Comparison of ENCODE assay signal across 16 cellular contexts in the genomic region with DNA sequence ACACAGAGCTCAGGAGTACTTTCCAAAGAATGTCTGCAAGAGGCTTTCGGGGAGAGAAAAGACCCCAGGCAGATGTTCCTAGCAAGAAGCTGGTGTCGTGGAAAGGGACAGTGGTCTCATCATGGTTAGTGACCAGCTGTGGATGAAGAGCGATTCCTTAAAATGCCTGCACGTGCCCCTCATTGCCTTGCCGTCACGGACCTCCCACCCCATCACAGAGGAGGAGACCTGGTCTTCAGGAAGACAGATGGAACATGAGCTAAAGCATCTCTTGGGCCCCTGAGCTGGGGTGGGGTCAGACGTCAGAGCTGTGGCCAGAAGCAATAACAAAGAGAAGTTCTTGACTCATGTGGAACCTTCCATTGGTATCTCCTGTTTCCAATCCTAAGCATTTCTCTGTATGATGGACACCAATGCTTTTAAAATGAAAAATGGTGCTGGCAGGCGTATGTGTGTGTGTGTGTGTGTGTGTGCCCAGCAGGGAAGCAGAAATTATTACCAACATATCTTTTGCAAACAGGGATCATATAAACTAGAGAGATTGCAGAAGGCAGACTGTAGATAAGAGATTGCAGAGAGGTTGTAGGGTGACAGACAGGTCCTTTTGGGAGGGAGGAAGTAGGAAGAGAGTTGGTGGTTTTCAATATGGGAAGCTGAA. TPM values are rescaled to one million over a fixed set of nuclear protein-coding genes. Genes with fewer than 3 reads are reported as not detected.
DNase-seq lines count a peak whose midpoint lies in the region; ATAC-seq, FAIRE-seq and TF ChIP-seq lines count a peak whose summit lies in the region.
"Had no signal": no experiment of that assay in that cellular context is flagged by ENCODE, and none has a peak within 500 bp of the region (broad histone marks: within the 10 kb centered on the region; RNA-seq: fewer than 3 reads in every experiment).

No MANE protein-coding gene starts in this region.

- H3K4me3 Mint-ChIP-seq in CD4-positive, CD25-positive, alpha-beta regulatory T cell, result peak overlapping the region in 3 of 4 donors; percentile 37 to 80 (median 39)
- H3K4me3 Mint-ChIP-seq in activated CD8-positive, alpha-beta T cell treated with anti-CD3 and anti-CD28 coated beads for 36 hours, result no peak overlapping the region

- intact Hi-C loops in activated CD8-positive, alpha-beta T cell treated with anti-CD3 and anti-CD28 coated beads for 36 hours (cut with micrococcal nuclease), result no loop called here

- H3K4me3 ChIP-seq in CD4-positive, CD25-positive, alpha-beta regulatory T cell (ENCODE audit: low read depth, low read length), result no peak overlapping the region
- H3K4me3 ChIP-seq: SJSA1 had no signal

- no peak for TF ChIP-seq POLR2A in GM12892 (IDR thresholded peaks at IDR 0.05; ENCODE audit: low read depth, low read length)

- H3K27ac Mint-ChIP-seq in CD4-positive, CD25-positive, alpha-beta regulatory T cell, result peak overlapping the region; percentile 23 to 95 (median 52)
- peak overlapping the region; percentile 73 for H3K27ac Mint-ChIP-seq in activated CD8-positive, alpha-beta T cell treated with anti-CD3 and anti-CD28 coated beads for 36 hours

- H3K9me3 ChIP-seq in CD4-positive, CD25-positive, alpha-beta regulatory T cell (ENCODE audit: control insufficient read depth in 2 of 2, low read length in 2 of 2), result no peaks in the 10 kb centered on the region
- H3K9me3 ChIP-seq: SJSA1 had no signal

- POLR2A ChIA-PET in activated CD8-positive, alpha-beta T cell treated with anti-CD3 and anti-CD28 coated beads for 36 hours (lab: Charles Lee), result no interaction called here

- no peak for DNase-seq in CD4-positive, CD25-positive, alpha-beta regulatory T cell
- DNase-seq in GM12892 (ENCODE audit: insufficient read length), result no peak
- DNase-seq in activated CD8-positive, alpha-beta T cell treated with anti-CD3 and anti-CD28 coated beads for 36 hours, result no peak
- DNase-seq in left lobe of liver (ENCODE audit: low spot score), result peak; percentile 10
- DNase-seq in DMS79 treated with DMSO at 0.1 percent for 48 hours (lab: John Stamatoyannopoulos, UW), result no peak
- no peak for DNase-seq in KG1 (lab: John Stamatoyannopoulos, UW)
- no peak for DNase-seq in superior temporal gyrus (ENCODE audit: extremely low spot score)
- no peak for DNase-seq in NCI-H1417 treated with DMSO at 0.1 percent for 48 hours (lab: John Stamatoyannopoulos, UW)
- DNase-seq: anterior cingulate cortex; effector CD4-positive, alpha-beta T cell; foreskin keratinocyte; NCI-H1930; stimulated activated CD4-positive, alpha-beta T cell treated with anti-CD3 and anti-CD28 coated beads, Interleukin-2, amount 100 ng/mL, for 48 hours had no signal

- H3K27ac ChIP-seq in CD4-positive, CD25-positive, alpha-beta regulatory T cell (ENCODE audit: insufficient read depth, low read length, poor library complexity, severe bottlenecking), result no peak overlapping the region
- H3K27ac ChIP-seq: C4-2B, foreskin keratinocyte, SJSA1 had no signal

- H3K4me1 Mint-ChIP-seq in CD4-positive, CD25-positive, alpha-beta regulatory T cell, result peaks cover 28 to 89% (median 54%) of the 10 kb centered on the region in 4 donors
- peaks cover 77% of the 10 kb centered on the region for H3K4me1 Mint-ChIP-seq in activated CD8-positive, alpha-beta T cell treated with anti-CD3 and anti-CD28 coated beads for 36 hours (ENCODE audit: low read depth)

- peaks cover 4% of the 10 kb centered on the region for H3K27me3 Mint-ChIP-seq in CD4-positive, CD25-positive, alpha-beta regulatory T cell
- no peaks in the 10 kb centered on the region for H3K27me3 Mint-ChIP-seq in activated CD8-positive, alpha-beta T cell treated with anti-CD3 and anti-CD28 coated beads for 36 hours

- peaks cover 51% of the 10 kb centered on the region for H3K36me3 Mint-ChIP-seq in CD4-positive, CD25-positive, alpha-beta regulatory T cell
- peaks cover 60% of the 10 kb centered on the region for H3K36me3 Mint-ChIP-seq in activated CD8-positive, alpha-beta T cell treated with anti-CD3 and anti-CD28 coated beads for 36 hours (ENCODE audit: low read depth)

- peaks cover 40% of the 10 kb centered on the region for H3K36me3 ChIP-seq in CD4-positive, CD25-positive, alpha-beta regulatory T cell (ENCODE audit: control insufficient read depth, insufficient read depth, low read length)
- H3K36me3 ChIP-seq: SJSA1 had no signal

- H3K27me3 ChIP-seq in CD4-positive, CD25-positive, alpha-beta regulatory T cell (ENCODE audit: control insufficient read depth, insufficient read depth, low read length), result no peaks in the 10 kb centered on the region
- H3K27me3 ChIP-seq: foreskin keratinocyte, SJSA1 had no signal

- FAIRE-seq in GM12892 (lab: Jason Lieb, UNC), result peak; percentile 73
- FAIRE-seq: HepG2 had no signal

- CTCF ChIA-PET in activated CD8-positive, alpha-beta T cell treated with anti-CD3 and anti-CD28 coated beads for 36 hours (lab: Charles Lee), result no interaction called here

- peaks cover 0 to 11% (median 4%) of the 10 kb centered on the region in 7 donors for H3K9me3 Mint-ChIP-seq in CD4-positive, CD25-positive, alpha-beta regulatory T cell
- peaks cover 22% of the 10 kb centered on the region for H3K9me3 Mint-ChIP-seq in activated CD8-positive, alpha-beta T cell treated with anti-CD3 and anti-CD28 coated beads for 36 hours

- H3K4me1 ChIP-seq in CD4-positive, CD25-positive, alpha-beta regulatory T cell (ENCODE audit: control insufficient read depth, insufficient read depth, low read length, poor library complexity, severe bottlenecking), result peaks cover 27% of the 10 kb centered on the region
- H3K4me1 ChIP-seq: foreskin keratinocyte had no signal

- no peak for TF ChIP-seq CTCF in activated CD8-positive, alpha-beta T cell treated with anti-CD3 and anti-CD28 coated beads for 36 hours (IDR thresholded peaks at IDR 0.05)

- no peak for ATAC-seq in CD4-positive, CD25-positive, alpha-beta regulatory T cell (ENCODE audit: low read depth in 2 of 2)
- ATAC-seq in activated CD8-positive, alpha-beta T cell treated with anti-CD3 and anti-CD28 coated beads for 36 hours, result no peak
- ATAC-seq in left lobe of liver, result no peak
- ATAC-seq: foreskin keratinocyte, HepG2 had no signal

RNA-seq across cellular contexts. Expression of gene ASMTL, which starts 25.2 kb away (rescaled TPM):
- total RNA-seq in CD4-positive, CD25-positive, alpha-beta regulatory T cell, result 47.7 TPM
- 10 to 100 TPM; 32.1 to 50.1 (median 41.0) TPM for polyA plus RNA-seq in CD4-positive, CD25-positive, alpha-beta regulatory T cell
- polyA plus RNA-seq in GM12892 (2012; ENCODE audit: missing spikeins), result 23.3 TPM
- 10 to 100 TPM; 55.8 to 57.2 TPM for total RNA-seq in activated CD8-positive, alpha-beta T cell treated with anti-CD3 and anti-CD28 coated beads for 36 hours
- 31.4 TPM for total RNA-seq in left lobe of liver

RNA-seq across cellular contexts. Expression of gene P2RY8, which starts 59.1 kb away (rescaled TPM):
- 158 TPM for total RNA-seq in CD4-positive, CD25-positive, alpha-beta regulatory T cell
- 100 to 1,000 TPM; 189 to 222 (median 207) TPM for polyA plus RNA-seq in CD4-positive, CD25-positive, alpha-beta regulatory T cell
- polyA plus RNA-seq in GM12892 (2012; ENCODE audit: missing spikeins), result 31.4 TPM
- 10 to 100 TPM; 27.5 to 28.3 TPM for total RNA-seq in activated CD8-positive, alpha-beta T cell treated with anti-CD3 and anti-CD28 coated beads for 36 hours
- 0.48 TPM for total RNA-seq in left lobe of liver
- total RNA-seq: foreskin keratinocyte, SJSA1 had no signal
- polyA plus RNA-seq: foreskin keratinocyte had no signal

Comparison
In these comparisons a context has a peak if more than half of its experiments do, and no peak if none do; other contexts are left out.
1. RNA of gene P2RY8, which starts 59.1 kb away (total RNA-seq): 158 TPM in CD4-positive, CD25-positive, alpha-beta regulatory T cell (single experiment) and 27.5 to 28.3 TPM in activated CD8-positive, alpha-beta T cell treated with anti-CD3 and anti-CD28 coated beads for 36 hours; 0.48 TPM in left lobe of liver (single experiment); every median in the first group is over 10 times any median in the second.